Comparison of ENCODE assay signal across 30 cellular contexts in genomic region chr20:1786061-1786460, GRCh38.
"Had no signal": no experiment of that assay in that cellular context is flagged by ENCODE, and none has a peak within 500 bp of the region (broad histone marks: within the 10 kb centered on the region; RNA-seq: fewer than 3 reads in every experiment).

No MANE protein-coding gene starts in this region.

- FAIRE-seq: colon, kidney had no signal

- H3K9me3 ChIP-seq: gastroesophageal sphincter, heart left ventricle, left lung, mucosa of descending colon, ovary, psoas muscle, suprapubic skin, transverse colon, upper lobe of right lung, uterus had no signal

- ATAC-seq: esophagus mucosa; foreskin keratinocyte; gastroesophageal sphincter; left lung; mucosa of descending colon; psoas muscle; stimulated activated naive CD8-positive, alpha-beta T cell treated with anti-CD3 and anti-CD28 coated beads, Interleukin-15, amount 100 ng/mL, for 72 hours; upper lobe of right lung had no signal

- H3K27ac Mint-ChIP-seq: mesothelial cell of epicardium; naive B cell; stimulated activated naive CD8-positive, alpha-beta T cell treated with anti-CD3 and anti-CD28 coated beads, Interleukin-15, amount 100 ng/mL, for 72 hours had no signal

- H3K4me3 Mint-ChIP-seq: mesothelial cell of epicardium; nephron; stimulated activated naive CD8-positive, alpha-beta T cell treated with anti-CD3 and anti-CD28 coated beads, Interleukin-15, amount 100 ng/mL, for 72 hours had no signal

- H2AFZ ChIP-seq: hepatocyte had no signal

- H3K4me1 Mint-ChIP-seq: mesothelial cell of epicardium; nephron; stimulated activated naive CD8-positive, alpha-beta T cell treated with anti-CD3 and anti-CD28 coated beads, Interleukin-15, amount 100 ng/mL, for 72 hours had no signal

- H3K27me3 ChIP-seq: dorsolateral prefrontal cortex, ovary, transverse colon, uterus had no signal

- H3K36me3 ChIP-seq: gastroesophageal sphincter, heart left ventricle, left lung, ovary, suprapubic skin, transverse colon, upper lobe of right lung, uterus had no signal

- DNase-seq: dorsolateral prefrontal cortex; effector CD4-positive, alpha-beta T cell; foreskin keratinocyte; heart left ventricle; kidney; left lung; mesenchymal stem cell; mucosa of descending colon; naive B cell; occipital lobe; ovary; posterior cingulate gyrus; psoas muscle; right cardiac atrium; stimulated activated CD4-positive, alpha-beta T cell treated with anti-CD3 and anti-CD28 coated beads, Interleukin-15, amount 100 ng/mL, for 24 hours; stimulated activated CD4-positive, alpha-beta T cell treated with anti-CD3 and anti-CD28 coated beads, Interleukin-2, amount 100 ng/mL, for 48 hours; stimulated activated naive CD4-positive, alpha-beta T cell; stimulated activated naive CD8-positive, alpha-beta T cell treated with anti-CD3 and anti-CD28 coated beads, Interleukin-15, amount 100 ng/mL, for 72 hours; transverse colon; upper lobe of right lung; uterus had no signal

- H3K4me2 ChIP-seq: hepatocyte had no signal

- H3K27ac ChIP-seq: dorsolateral prefrontal cortex, epithelial cell of prostate, foreskin keratinocyte, gastroesophageal sphincter, heart left ventricle, hepatocyte, left lung, ovary, psoas muscle, skin epidermis, suprapubic skin, transverse colon, upper lobe of right lung, uterus had no signal

- H3K79me2 ChIP-seq: hepatocyte had no signal

- H3K4me1 ChIP-seq: foreskin keratinocyte, gastroesophageal sphincter, left lung, psoas muscle, suprapubic skin, upper lobe of right lung, uterus had no signal

- H3K36me3 Mint-ChIP-seq: mesothelial cell of epicardium, naive B cell had no signal

- H3K4me3 ChIP-seq: dorsolateral prefrontal cortex, gastroesophageal sphincter, heart left ventricle, hepatocyte, left lung, mucosa of descending colon, ovary, psoas muscle, skin epidermis, suprapubic skin, transverse colon, upper lobe of right lung, uterus had no signal

- H3K9me3 Mint-ChIP-seq: mesothelial cell of epicardium; naive B cell; nephron; stimulated activated naive CD8-positive, alpha-beta T cell treated with anti-CD3 and anti-CD28 coated beads, Interleukin-15, amount 100 ng/mL, for 72 hours had no signal
